8 cellular contexts compared by ENCODE assay signal in genomic region chr1:171984850-171985485, GRCh38.
DNase-seq lines count a peak whose midpoint lies in the region; ATAC-seq, FAIRE-seq and TF ChIP-seq lines count a peak whose summit lies in the region.

No MANE protein-coding gene starts in this region.

- TF ChIP-seq CTCF in C4-2B (conservative IDR thresholded peaks at IDR 0.05) (peak; percentile 87), ascending aorta (IDR thresholded peaks at IDR 0.05) (peak; percentile 48 to 76 (median 67)), thoracic aorta (IDR thresholded peaks at IDR 0.05) (peak; percentile 68)

- no peaks in the 10 kb centered on the region for H3K9me3 ChIP-seq in ascending aorta
- no peaks in the 10 kb centered on the region for H3K9me3 ChIP-seq in thoracic aorta

- H3K4me3 ChIP-seq in ascending aorta (no peak overlapping the region), thoracic aorta (no peak overlapping the region)

- H3K36me3 ChIP-seq in ascending aorta, result no peaks in the 10 kb centered on the region
- H3K36me3 ChIP-seq in thoracic aorta, result no peaks in the 10 kb centered on the region

- ATAC-seq in thoracic aorta (ENCODE audit: insufficient number of reproducible peaks, low FRiP score, low read depth), result no peak
- no peak for ATAC-seq in esophagus mucosa

- H3K27ac ChIP-seq in C4-2B, result no peak overlapping the region
- no peak overlapping the region for H3K27ac ChIP-seq in ascending aorta
- no peak overlapping the region for H3K27ac ChIP-seq in thoracic aorta

- no peaks in the 10 kb centered on the region for H3K4me1 ChIP-seq in ascending aorta
- no peaks in the 10 kb centered on the region for H3K4me1 ChIP-seq in thoracic aorta (ENCODE audit: control insufficient read depth in 1 of 2, low read depth in 2 of 2)

- FAIRE-seq in GM18507 (lab: Jason Lieb, UNC), result peak; percentile 83

- DNase-seq in GM18507 (ENCODE audit: extremely low spot score, insufficient read length, low read depth) (peak; percentile 25), NCI-H2081 treated with DMSO at 0.1 percent for 48 hours (lab: John Stamatoyannopoulos, UW) (peak; percentile 23), ascending aorta (ENCODE audit: low spot score in 2 of 2) (no peak), iPS-NIHi11 (ENCODE audit: low spot score) (peak; percentile 56), thoracic aorta (ENCODE audit: low spot score) (no peak)
- DNase-seq in activated effector memory CD4-positive, alpha-beta T cell treated with Interleukin-2 at 50 U/mL for 16 hours, result no peak

- no peaks in the 10 kb centered on the region for H3K27me3 ChIP-seq in ascending aorta
- no peaks in the 10 kb centered on the region for H3K27me3 ChIP-seq in thoracic aorta (replicated peaks; ENCODE audit: insufficient read depth)

- intact Hi-C loops in ascending aorta (cut with DNase I), result loop anchor here (1.0 kb wide), 2 partner anchors 184 to 340 kb away; no protein-coding TSS in a partner anchor

Comparison
In these comparisons a context has a peak if more than half of its experiments do, and no peak if none do; other contexts are left out.
1. DNase-seq: peak in GM18507 (single experiment), NCI-H2081 treated with DMSO at 0.1 percent for 48 hours (single experiment) and iPS-NIHi11 (single experiment); none in ascending aorta (0 of 2), thoracic aorta (single experiment) and activated effector memory CD4-positive, alpha-beta T cell treated with Interleukin-2 at 50 U/mL for 16 hours (single experiment).
2. Peak in every context shown above with its lines, with median percentiles within 50 percentile points of each other: CTCF ChIP-seq.